ENCODE assay signal across 1 cellular context in the genomic region with DNA sequence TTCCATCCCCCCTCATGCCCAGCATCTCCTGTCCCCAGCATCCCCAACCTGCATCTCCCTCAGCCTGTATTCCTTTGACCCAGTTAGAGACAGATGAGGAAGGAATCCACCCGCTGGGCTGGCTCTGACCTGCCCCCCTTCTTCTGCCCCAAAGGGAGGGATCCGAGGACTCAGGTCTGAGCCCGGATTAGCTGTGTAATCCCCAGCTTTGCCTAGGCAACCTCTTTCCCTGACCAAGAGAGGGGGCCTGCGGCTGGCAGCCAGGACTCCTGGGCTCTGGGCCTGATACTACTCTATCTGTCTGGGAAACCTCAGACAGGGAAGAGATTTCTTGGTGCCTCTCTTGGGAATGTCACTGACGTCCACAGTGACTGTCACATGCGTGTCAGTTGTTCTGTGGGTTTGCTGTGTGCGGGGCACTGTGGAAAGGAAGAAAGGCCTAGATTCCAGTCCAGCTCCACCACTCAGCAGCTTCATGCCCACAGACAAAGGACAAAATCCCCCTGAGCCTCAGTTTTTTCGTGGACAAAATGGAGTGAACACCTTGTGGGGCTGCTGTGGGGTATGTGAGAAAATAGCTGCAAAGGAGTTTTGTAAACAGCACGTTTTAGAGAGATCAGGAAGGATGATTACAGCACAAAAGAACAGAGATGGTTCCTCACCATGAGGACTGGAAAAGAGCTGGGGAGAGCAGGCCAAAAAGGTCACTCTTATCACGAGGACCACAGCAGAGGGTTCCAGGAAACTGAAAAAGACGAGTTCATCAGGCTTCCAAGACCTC.
A peak's percentile ranks its signal among the peaks of the same experiment; 100 is the strongest.
TF ChIP-seq lines count a peak whose summit lies in the region.

No MANE protein-coding gene starts in this region.

TF ChIP-seq in K562, 482 proteins besides CTCF, POLR2A, EP300 and RAD21 (continues in another document):
- TF ChIP-seq, protein P1, sequence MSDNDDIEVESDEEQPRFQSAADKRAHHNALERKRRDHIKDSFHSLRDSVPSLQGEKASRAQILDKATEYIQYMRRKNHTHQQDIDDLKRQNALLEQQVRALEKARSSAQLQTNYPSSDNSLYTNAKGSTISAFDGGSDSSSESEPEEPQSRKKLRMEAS (CRISPR knock-in tag; IDR thresholded peaks at IDR 0.05), result 0 out of 2 replicates have a peak, but pooled peaks have one; percentile 29
- TF ChIP-seq, protein P2, sequence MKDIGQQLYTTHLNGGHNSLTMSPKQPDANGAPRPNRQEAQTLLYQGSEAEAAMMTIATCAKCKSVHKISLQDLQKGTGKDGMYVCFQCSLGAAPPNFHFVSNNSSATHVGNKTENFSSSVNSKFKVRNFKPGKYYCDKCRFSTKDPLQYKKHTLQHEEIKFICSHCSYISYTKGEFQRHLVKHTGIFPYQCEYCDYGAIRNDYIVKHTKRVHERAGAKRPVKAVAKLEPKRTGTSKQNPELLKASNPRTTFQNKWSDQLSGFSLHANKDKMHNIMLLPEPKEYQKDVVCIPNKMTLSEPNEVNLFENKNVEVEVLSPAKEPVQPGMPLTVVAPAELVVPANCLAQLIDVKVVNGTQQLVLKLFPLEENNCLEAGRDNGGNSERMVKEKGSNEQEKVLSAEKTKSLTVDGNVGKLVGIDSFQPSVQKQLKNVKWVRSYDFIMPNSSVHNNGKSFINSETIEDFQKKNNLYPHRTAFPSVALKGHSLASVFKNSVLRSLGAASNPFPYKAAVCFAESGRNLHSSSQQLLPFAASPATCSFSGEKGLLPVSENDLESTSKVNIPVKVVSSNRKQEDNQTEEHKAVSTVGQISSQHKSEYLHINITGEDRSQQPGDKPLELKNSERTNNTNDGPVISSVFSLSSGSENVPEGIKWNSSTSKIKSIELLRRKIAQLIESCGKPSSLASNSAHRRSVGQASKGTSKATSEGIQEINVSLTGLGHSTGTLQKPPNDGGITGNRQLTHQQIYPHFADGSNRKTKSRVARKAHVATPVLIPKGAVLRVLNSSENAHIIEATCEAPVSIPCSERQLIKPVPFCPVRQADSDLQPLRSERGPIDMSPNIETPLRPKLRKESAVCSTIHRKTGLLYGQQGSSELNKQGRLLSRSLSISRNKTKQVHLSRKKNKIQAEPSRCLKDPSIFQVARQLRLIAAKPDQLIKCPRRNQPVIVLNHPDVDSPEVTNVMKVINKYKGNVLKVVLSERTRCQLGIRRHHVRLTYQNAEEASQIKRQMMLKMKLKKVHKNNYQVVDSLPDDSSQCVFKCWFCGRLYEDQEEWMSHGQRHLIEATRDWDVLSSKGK (CRISPR knock-in tag; IDR thresholded peaks at IDR 0.05), result no peak
- TF ChIP-seq TCF3 (CRISPR knock-in tag; IDR thresholded peaks at IDR 0.05), result peak; percentile 85
- no peak for TF ChIP-seq SP2 (IDR thresholded peaks at IDR 0.05; ENCODE audit: extremely low read depth, low read depth, low read length, poor library complexity, severe bottlenecking)
- TF ChIP-seq CBFB (CRISPR knock-in tag; IDR thresholded peaks at IDR 0.05), result no peak
- peak; percentile 91 for TF ChIP-seq ARID1B (IDR thresholded peaks at IDR 0.05)
- TF ChIP-seq ZNF668 (CRISPR knock-in tag; IDR thresholded peaks at IDR 0.05), result no peak
- TF ChIP-seq, protein P3, sequence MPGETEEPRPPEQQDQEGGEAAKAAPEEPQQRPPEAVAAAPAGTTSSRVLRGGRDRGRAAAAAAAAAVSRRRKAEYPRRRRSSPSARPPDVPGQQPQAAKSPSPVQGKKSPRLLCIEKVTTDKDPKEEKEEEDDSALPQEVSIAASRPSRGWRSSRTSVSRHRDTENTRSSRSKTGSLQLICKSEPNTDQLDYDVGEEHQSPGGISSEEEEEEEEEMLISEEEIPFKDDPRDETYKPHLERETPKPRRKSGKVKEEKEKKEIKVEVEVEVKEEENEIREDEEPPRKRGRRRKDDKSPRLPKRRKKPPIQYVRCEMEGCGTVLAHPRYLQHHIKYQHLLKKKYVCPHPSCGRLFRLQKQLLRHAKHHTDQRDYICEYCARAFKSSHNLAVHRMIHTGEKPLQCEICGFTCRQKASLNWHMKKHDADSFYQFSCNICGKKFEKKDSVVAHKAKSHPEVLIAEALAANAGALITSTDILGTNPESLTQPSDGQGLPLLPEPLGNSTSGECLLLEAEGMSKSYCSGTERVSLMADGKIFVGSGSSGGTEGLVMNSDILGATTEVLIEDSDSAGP (CRISPR knock-in tag; IDR thresholded peaks at IDR 0.05), result no peak
- TF ChIP-seq ZC3H4 (CRISPR knock-in tag; IDR thresholded peaks at IDR 0.05; ENCODE audit: borderline replicate concordance), result no peak
- TF ChIP-seq HDAC2 (IDR thresholded peaks at IDR 0.05), result no peak; the same call in 1 of the 2 replicates
- peak in 1 of 2 experiments; percentile 28 for TF ChIP-seq AFF1 (IDR thresholded peaks at IDR 0.05; ENCODE audit: low read depth in 1 of 2, partially characterized antibody in 2 of 2)
- TF ChIP-seq CAMTA2 (CRISPR knock-in tag; conservative IDR thresholded peaks at IDR 0.05), result no peak
- TF ChIP-seq RFX5 (IDR thresholded peaks at IDR 0.05; ENCODE audit: low read depth, low read length), result no peak
- TF ChIP-seq JUND (IDR thresholded peaks at IDR 0.05; ENCODE audit: borderline replicate concordance, low read depth, low read length), result no peak
- TF ChIP-seq JUND (tag; IDR thresholded peaks at IDR 0.05; ENCODE audit: borderline replicate concordance, low read depth, low read length), result no peak; the same call in 2 of the 3 replicates
- TF ChIP-seq, protein P4, sequence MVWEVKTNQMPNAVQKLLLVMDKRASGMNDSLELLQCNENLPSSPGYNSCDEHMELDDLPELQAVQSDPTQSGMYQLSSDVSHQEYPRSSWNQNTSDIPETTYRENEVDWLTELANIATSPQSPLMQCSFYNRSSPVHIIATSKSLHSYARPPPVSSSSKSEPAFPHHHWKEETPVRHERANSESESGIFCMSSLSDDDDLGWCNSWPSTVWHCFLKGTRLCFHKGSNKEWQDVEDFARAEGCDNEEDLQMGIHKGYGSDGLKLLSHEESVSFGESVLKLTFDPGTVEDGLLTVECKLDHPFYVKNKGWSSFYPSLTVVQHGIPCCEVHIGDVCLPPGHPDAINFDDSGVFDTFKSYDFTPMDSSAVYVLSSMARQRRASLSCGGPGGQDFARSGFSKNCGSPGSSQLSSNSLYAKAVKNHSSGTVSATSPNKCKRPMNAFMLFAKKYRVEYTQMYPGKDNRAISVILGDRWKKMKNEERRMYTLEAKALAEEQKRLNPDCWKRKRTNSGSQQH (CRISPR knock-in tag; IDR thresholded peaks at IDR 0.05), result no peak
- TF ChIP-seq JUN (IDR thresholded peaks at IDR 0.05; ENCODE audit: borderline replicate concordance, low read depth, low read length), result no peak
- TF ChIP-seq JUN (CRISPR knock-in tag; IDR thresholded peaks at IDR 0.05; ENCODE audit: borderline replicate concordance), result no peak
- no peak for TF ChIP-seq RHOXF2B (CRISPR knock-in tag; conservative IDR thresholded peaks at IDR 0.05)
- no peak for TF ChIP-seq ZNF785 (CRISPR knock-in tag; IDR thresholded peaks at IDR 0.05)
- no peak for TF ChIP-seq ZNF165 (CRISPR knock-in tag; IDR thresholded peaks at IDR 0.05; ENCODE audit: borderline replicate concordance)
- 0 out of 2 replicates have a peak, but pooled peaks have one; percentile 40 for TF ChIP-seq HINFP (tag; conservative IDR thresholded peaks at IDR 0.05; ENCODE audit: low read depth)
- TF ChIP-seq PRDM10 (IDR thresholded peaks at IDR 0.05; ENCODE audit: partially characterized antibody), result no peak
- TF ChIP-seq CBX2 (IDR thresholded peaks at IDR 0.05; ENCODE audit: insufficient read depth, low read length, poor library complexity, severe bottlenecking), result no peak
- TF ChIP-seq, protein P5, sequence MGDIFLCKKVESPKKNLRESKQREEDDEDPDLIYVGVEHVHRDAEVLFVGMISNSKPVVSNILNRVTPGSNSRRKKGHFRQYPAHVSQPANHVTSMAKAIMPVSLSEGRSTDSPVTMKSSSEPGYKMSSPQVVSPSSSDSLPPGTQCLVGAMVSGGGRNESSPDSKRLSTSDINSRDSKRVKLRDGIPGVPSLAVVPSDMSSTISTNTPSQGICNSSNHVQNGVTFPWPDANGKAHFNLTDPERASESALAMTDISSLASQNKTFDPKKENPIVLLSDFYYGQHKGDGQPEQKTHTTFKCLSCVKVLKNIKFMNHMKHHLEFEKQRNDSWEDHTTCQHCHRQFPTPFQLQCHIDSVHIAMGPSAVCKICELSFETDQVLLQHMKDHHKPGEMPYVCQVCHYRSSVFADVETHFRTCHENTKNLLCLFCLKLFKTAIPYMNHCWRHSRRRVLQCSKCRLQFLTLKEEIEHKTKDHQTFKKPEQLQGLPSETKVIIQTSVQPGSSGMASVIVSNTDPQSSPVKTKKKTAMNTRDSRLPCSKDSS (IDR thresholded peaks at IDR 0.05; ENCODE audit: low read depth, partially characterized antibody), result no peak
- no peak for TF ChIP-seq ARID2 (IDR thresholded peaks at IDR 0.05)
- TF ChIP-seq NELFE (IDR thresholded peaks at IDR 0.05; ENCODE audit: insufficient read depth, insufficient read length), result no peak
- TF ChIP-seq TCF7 (IDR thresholded peaks at IDR 0.05; ENCODE audit: borderline replicate concordance), result no peak
- TF ChIP-seq CREB3L1 (IDR thresholded peaks at IDR 0.05; ENCODE audit: borderline replicate concordance, low read depth), result no peak
- TF ChIP-seq C11orf30 (IDR thresholded peaks at IDR 0.05; ENCODE audit: low read depth), result no peak; the same call in 1 of the 2 replicates
- TF ChIP-seq FUS (optimal IDR thresholded peaks at IDR 0.05; ENCODE audit: low read depth, low read length), result no peak
- no peak for TF ChIP-seq NEUROD1 (IDR thresholded peaks at IDR 0.05; ENCODE audit: borderline replicate concordance, low read depth, low read length, partially characterized antibody)
- no peak for TF ChIP-seq ZBTB8A (IDR thresholded peaks at IDR 0.05; ENCODE audit: partially characterized antibody)
- no peak for TF ChIP-seq MTF1 (CRISPR knock-in tag; IDR thresholded peaks at IDR 0.05; ENCODE audit: borderline replicate concordance)
- no peak for TF ChIP-seq SLC30A9 (CRISPR knock-in tag; IDR thresholded peaks at IDR 0.05)
